14 cellular contexts compared by ENCODE assay signal in the genomic region with DNA sequence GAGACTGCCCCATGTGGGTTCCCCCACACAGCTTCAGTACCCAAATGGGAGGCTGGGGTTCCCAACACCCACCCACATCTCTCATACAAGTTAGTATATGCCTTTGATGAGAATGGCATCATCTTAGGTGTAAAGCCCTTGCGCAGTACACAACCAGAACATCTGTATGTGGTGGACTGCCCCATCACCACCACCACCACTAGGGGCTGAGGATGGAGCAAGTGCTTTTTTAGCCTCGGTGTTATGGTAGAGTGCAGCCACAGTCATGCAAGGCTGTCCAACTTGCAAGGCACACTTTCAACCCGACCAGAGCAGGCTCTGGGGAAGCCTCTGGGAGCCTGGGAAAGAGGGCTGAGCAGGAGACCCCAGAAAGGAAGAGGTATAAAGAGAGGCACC.
A peak's percentile ranks its signal among the peaks of the same experiment; 100 is the strongest.
DNase-seq lines count a peak whose midpoint lies in the region; ATAC-seq and TF ChIP-seq lines count a peak whose summit lies in the region.
"Had no signal": no experiment of that assay in that cellular context is flagged by ENCODE, and none has a peak within 500 bp of the region (broad histone marks: within the 10 kb centered on the region; RNA-seq: fewer than 3 reads in every experiment).

No MANE protein-coding gene starts in this region.

- H3K27ac Mint-ChIP-seq in stimulated activated naive CD8-positive, alpha-beta T cell treated with anti-CD3 and anti-CD28 coated beads, Interleukin-15, amount 100 ng/mL, for 72 hours = peak overlapping the region; percentile 15 to 38

- no peaks in the 10 kb centered on the region for H3K27me3 Mint-ChIP-seq in stimulated activated naive CD8-positive, alpha-beta T cell treated with anti-CD3 and anti-CD28 coated beads, Interleukin-15, amount 100 ng/mL, for 72 hours

- no peak overlapping the region for H3K4me3 ChIP-seq in fibroblast of villous mesenchyme (ENCODE audit: low read depth, low read length)
- no peak overlapping the region for H3K4me3 ChIP-seq in foreskin fibroblast (ENCODE audit: low read depth in 1 of 2, low read length in 2 of 2)
- H3K4me3 ChIP-seq: MG63, SK-N-MC had no signal

- no peak for DNase-seq in stimulated activated naive CD8-positive, alpha-beta T cell treated with anti-CD3 and anti-CD28 coated beads, Interleukin-15, amount 100 ng/mL, for 72 hours
- no peak for DNase-seq in stimulated activated naive CD8-positive, alpha-beta T cell treated with anti-CD3 and anti-CD28 coated beads, Interleukin-15, Interleukin-2, amounts not matched to agents 100 U/mL and 50 U/mL, for 24 hours
- peak; percentile 10 for DNase-seq in SK-MEL-5 (ENCODE audit: low read depth, low spot score)
- DNase-seq in fibroblast of villous mesenchyme (ENCODE audit: low read depth) = no peak
- DNase-seq in foreskin fibroblast = no peak
- DNase-seq in GM20000 (ENCODE audit: low spot score) = no peak
- DNase-seq: IMR-90, MG63, NCI-H1092 treated with DMSO at 0.1 percent for 48 hours, NCI-H1694, NCI-H510A treated with DMSO at 0.1 percent for 48 hours had no signal

- in situ Hi-C loops in SK-MEL-5 (cut with HindIII; ENCODE audit: low pct_unique_long_range_greater_than_20kb, low sequenced_read_pairs) = no loop called here

- peak; percentile 31 for ATAC-seq in stimulated activated naive CD8-positive, alpha-beta T cell treated with anti-CD3 and anti-CD28 coated beads, Interleukin-15, amount 100 ng/mL, for 72 hours
- ATAC-seq in stimulated activated naive CD8-positive, alpha-beta T cell treated with anti-CD3 and anti-CD28 coated beads, Interleukin-15, Interleukin-2, amounts not matched to agents 100 U/mL and 50 U/mL, for 24 hours = no peak
- ATAC-seq in HG02885 (IDR thresholded peaks at IDR 0.05; ENCODE audit: poor library complexity, unreplicated experiment) = no peak

- no peaks in the 10 kb centered on the region for H3K9me3 Mint-ChIP-seq in stimulated activated naive CD8-positive, alpha-beta T cell treated with anti-CD3 and anti-CD28 coated beads, Interleukin-15, amount 100 ng/mL, for 72 hours

- no peak overlapping the region for H3K4me3 Mint-ChIP-seq in stimulated activated naive CD8-positive, alpha-beta T cell treated with anti-CD3 and anti-CD28 coated beads, Interleukin-15, amount 100 ng/mL, for 72 hours
- H3K4me3 Mint-ChIP-seq: CD14-positive monocyte had no signal

- H3K4me1 Mint-ChIP-seq in stimulated activated naive CD8-positive, alpha-beta T cell treated with anti-CD3 and anti-CD28 coated beads, Interleukin-15, amount 100 ng/mL, for 72 hours = no peaks in the 10 kb centered on the region
- H3K4me1 Mint-ChIP-seq: CD14-positive monocyte had no signal

- TF ChIP-seq CTCF in fibroblast of villous mesenchyme (IDR thresholded peaks at IDR 0.05; ENCODE audit: insufficient read depth, low read depth, low read length) (peak; percentile 14), foreskin fibroblast (IDR thresholded peaks at IDR 0.05; ENCODE audit: low read depth, low read length) (no peak), GM20000 (IDR thresholded peaks at IDR 0.05; ENCODE audit: extremely low read depth, missing control alignments) (no peak)
